ENCODE assay signal across 8 cellular contexts in the genomic region with DNA sequence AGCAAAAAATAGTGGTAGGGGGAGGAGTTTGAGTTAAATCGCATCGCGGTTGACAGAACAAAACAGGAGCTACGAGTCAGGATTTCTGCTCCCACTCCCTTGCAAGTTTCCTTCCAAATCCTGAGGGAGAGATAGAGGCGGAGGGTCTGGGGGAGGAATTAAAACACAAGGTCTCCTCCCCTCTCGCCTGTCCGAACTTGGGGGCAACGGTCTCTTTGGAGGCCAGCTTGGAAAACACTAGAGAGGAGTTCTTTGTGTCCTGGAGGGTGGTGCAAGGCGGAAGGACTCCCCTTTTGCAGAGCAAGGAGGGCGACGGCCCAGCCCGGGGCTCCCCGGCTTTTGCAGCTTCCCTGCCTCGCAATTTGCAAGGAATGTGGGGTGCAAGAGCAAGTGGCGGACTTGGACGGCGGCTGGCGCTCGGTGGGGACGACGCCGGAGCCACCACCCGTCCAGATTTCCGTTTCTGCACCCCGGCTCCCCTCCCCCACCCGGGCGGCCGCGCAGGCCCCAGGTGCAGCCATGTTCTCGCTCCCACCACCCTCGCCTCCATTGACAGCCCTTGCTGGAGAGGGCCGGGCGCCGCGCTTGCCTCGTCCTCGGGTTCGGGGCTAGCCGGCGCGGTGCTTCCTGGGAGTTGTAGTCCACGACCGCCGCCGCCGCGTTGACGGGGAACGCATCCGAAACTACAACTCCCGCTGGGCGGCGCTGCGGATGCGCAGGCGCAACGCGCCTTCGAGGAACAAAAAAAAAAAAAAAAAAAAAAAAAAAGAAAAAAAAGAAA. TPM values are rescaled to one million over a fixed set of nuclear protein-coding genes. Genes with fewer than 3 reads are reported as not detected.
DNase-seq lines count a peak whose midpoint lies in the region; ATAC-seq and TF ChIP-seq lines count a peak whose summit lies in the region.

No MANE protein-coding gene starts in this region.

- H3K27ac ChIP-seq in CD8-positive, alpha-beta T cell (ENCODE audit: low read depth, low read length) = peak overlapping the region; percentile 54
- H3K27ac ChIP-seq in duodenal mucosa (ENCODE audit: low read depth, low read length) = peak overlapping the region; percentile 93
- H3K27ac ChIP-seq in lower lobe of right lung = peak overlapping the region; percentile 99

- peak overlapping the region; percentile 64 to 80 for H3K9ac ChIP-seq in duodenal mucosa (ENCODE audit: low read depth in 1 of 2, low read length in 2 of 2)

- intact Hi-C loops in CD8-positive, alpha-beta T cell (cut with DNase I, micrococcal nuclease) = loop anchor here (2.0 to 10.0 kb wide), 7 partner anchors 204 to 1100 kb away; a partner anchor contains a TSS
- intact Hi-C loops in lower lobe of right lung (cut with DNase I) = no loop called here

- peak; percentile 95 to 99 (median 98) for DNase-seq in CD8-positive, alpha-beta T cell
- DNase-seq in HK-2 (ENCODE audit: unreplicated experiment) (peak; percentile 99), NCI-H82 (lab: John Stamatoyannopoulos, UW) (peak; percentile 99), lower lobe of right lung (peak; percentile 100)
- peak; percentile 99 for DNase-seq in activated CD4-positive, alpha-beta memory T cell treated with anti-CD3 and anti-CD28 coated beads, Interleukin-2, amount 10 ng/mL, durations not matched to agents 7 days and 5 days
- DNase-seq in stimulated activated CD4-positive, alpha-beta T cell treated with anti-CD3 and anti-CD28 coated beads, Interleukin-4, amount 100 ng/mL, for 48 hours (ENCODE audit: low read depth in 2 of 2) = peak; percentile 99

- H3K36me3 Mint-ChIP-seq in CD8-positive, alpha-beta T cell = peaks cover 9% of the 10 kb centered on the region
- peaks cover 19% of the 10 kb centered on the region for H3K36me3 Mint-ChIP-seq in activated CD4-positive, alpha-beta memory T cell treated with anti-CD3 and anti-CD28 coated beads, Interleukin-2, amount 10 ng/mL, durations not matched to agents 7 days and 5 days (ENCODE audit: low read depth)

- peak overlapping the region; percentile 88 for H3K4me3 Mint-ChIP-seq in CD8-positive, alpha-beta T cell
- peak overlapping the region; percentile 76 for H3K4me3 Mint-ChIP-seq in activated CD4-positive, alpha-beta memory T cell treated with anti-CD3 and anti-CD28 coated beads, Interleukin-2, amount 10 ng/mL, durations not matched to agents 7 days and 5 days

- POLR2A ChIA-PET in CD8-positive, alpha-beta T cell (lab: Charles Lee) = interaction anchor here (0.6 to 0.8 kb wide), 2 partner anchors 25 to 218 kb away, joined by 3 read pairs; no protein-coding TSS in a partner anchor
- POLR2A ChIA-PET in activated CD4-positive, alpha-beta memory T cell treated with anti-CD3 and anti-CD28 coated beads, Interleukin-2, amount 10 ng/mL, durations not matched to agents 7 days and 5 days (lab: Charles Lee) = interaction anchor here (0.7 to 1.8 kb wide), 5 partner anchors 10 to 810 kb away, joined by 3 to 7 read pairs (median 4); no protein-coding TSS in a partner anchor

- peaks cover 45% of the 10 kb centered on the region for H3K4me1 Mint-ChIP-seq in CD8-positive, alpha-beta T cell (ENCODE audit: low read depth)
- peaks cover 55% of the 10 kb centered on the region for H3K4me1 Mint-ChIP-seq in activated CD4-positive, alpha-beta memory T cell treated with anti-CD3 and anti-CD28 coated beads, Interleukin-2, amount 10 ng/mL, durations not matched to agents 7 days and 5 days

- peaks cover 33% of the 10 kb centered on the region for H3K4me1 ChIP-seq in CD8-positive, alpha-beta T cell (ENCODE audit: insufficient read depth, low read length)
- H3K4me1 ChIP-seq in duodenal mucosa (ENCODE audit: control insufficient read depth in 1 of 2, insufficient read depth in 2 of 2, low read length in 2 of 2) (peaks cover 24 to 51% of the 10 kb centered on the region in 2 donors), lower lobe of right lung (peaks cover 42% of the 10 kb centered on the region)

- no peaks in the 10 kb centered on the region for H3K36me3 ChIP-seq in CD8-positive, alpha-beta T cell (ENCODE audit: insufficient read depth, low read length)
- H3K36me3 ChIP-seq in duodenal mucosa (ENCODE audit: control insufficient read depth in 1 of 2, insufficient read depth in 2 of 2, low read length in 2 of 2) (no peaks in the 10 kb centered on the region), lower lobe of right lung (no peaks in the 10 kb centered on the region)

- H3K27me3 ChIP-seq in CD8-positive, alpha-beta T cell (ENCODE audit: insufficient read depth, low read length) = no peaks in the 10 kb centered on the region
- no peaks in the 10 kb centered on the region for H3K27me3 ChIP-seq in duodenal mucosa (ENCODE audit: control insufficient read depth in 1 of 2, insufficient read depth in 2 of 2, low read length in 2 of 2)
- H3K27me3 ChIP-seq in lower lobe of right lung (ENCODE audit: low read depth) = no peaks in the 10 kb centered on the region

- peak; percentile 74 for ATAC-seq in CD8-positive, alpha-beta T cell
- peak; percentile 52 for ATAC-seq in GM19452 (IDR thresholded peaks at IDR 0.05; ENCODE audit: unreplicated experiment)
- peak; percentile 93 to 94 for ATAC-seq in lower lobe of right lung

- no peaks in the 10 kb centered on the region for H3K27me3 Mint-ChIP-seq in CD8-positive, alpha-beta T cell (ENCODE audit: low read depth)
- H3K27me3 Mint-ChIP-seq in activated CD4-positive, alpha-beta memory T cell treated with anti-CD3 and anti-CD28 coated beads, Interleukin-2, amount 10 ng/mL, durations not matched to agents 7 days and 5 days = no peaks in the 10 kb centered on the region

- H3K4me3 ChIP-seq in CD8-positive, alpha-beta T cell (ENCODE audit: low read depth, low read length) = peak overlapping the region; percentile 88
- H3K4me3 ChIP-seq in duodenal mucosa (ENCODE audit: low read depth in 1 of 2, low read length in 2 of 2) = peak overlapping the region; percentile 75 to 88
- H3K4me3 ChIP-seq in lower lobe of right lung = peak overlapping the region; percentile 100

- no peaks in the 10 kb centered on the region for H3K9me3 Mint-ChIP-seq in CD8-positive, alpha-beta T cell
- H3K9me3 Mint-ChIP-seq in activated CD4-positive, alpha-beta memory T cell treated with anti-CD3 and anti-CD28 coated beads, Interleukin-2, amount 10 ng/mL, durations not matched to agents 7 days and 5 days = no peaks in the 10 kb centered on the region

- TF ChIP-seq CTCF in CD8-positive, alpha-beta T cell (IDR thresholded peaks at IDR 0.05) = no peak
- TF ChIP-seq CTCF in lower lobe of right lung (IDR thresholded peaks at IDR 0.05) = peak; percentile 24

- H3K27ac Mint-ChIP-seq in CD8-positive, alpha-beta T cell = peak overlapping the region; percentile 85
- H3K27ac Mint-ChIP-seq in activated CD4-positive, alpha-beta memory T cell treated with anti-CD3 and anti-CD28 coated beads, Interleukin-2, amount 10 ng/mL, durations not matched to agents 7 days and 5 days = peak overlapping the region; percentile 69

- CTCF ChIA-PET in CD8-positive, alpha-beta T cell (lab: Charles Lee) = interaction anchor here (0.7 kb wide), 1 partner anchor 30 kb away, joined by 3 read pairs; no protein-coding TSS in a partner anchor
- CTCF ChIA-PET in activated CD4-positive, alpha-beta memory T cell treated with anti-CD3 and anti-CD28 coated beads, Interleukin-2, amount 10 ng/mL, durations not matched to agents 7 days and 5 days (lab: Charles Lee) = interaction anchor here (0.6 to 1.2 kb wide), 4 partner anchors 9 to 250 kb away, joined by 3 to 6 read pairs (median 4); no protein-coding TSS in a partner anchor

- H3K9me3 ChIP-seq in CD8-positive, alpha-beta T cell (ENCODE audit: low read length) = no peaks in the 10 kb centered on the region
- H3K9me3 ChIP-seq in duodenal mucosa (ENCODE audit: control insufficient read depth in 1 of 2, low read length in 2 of 2) (no peaks in the 10 kb centered on the region), lower lobe of right lung (no peaks in the 10 kb centered on the region)

RNA-seq across cellular contexts. Expression of a gene that starts 0.4 kb away (rescaled TPM):
- total RNA-seq in CD8-positive, alpha-beta T cell = 100 to 1,000 TPM; 106 to 108 TPM
- total RNA-seq in activated CD4-positive, alpha-beta memory T cell treated with anti-CD3 and anti-CD28 coated beads, Interleukin-2, amount 10 ng/mL, durations not matched to agents 7 days and 5 days = 100 to 1,000 TPM; 143 to 145 TPM
- total RNA-seq in lower lobe of right lung = 214 TPM

Comparison
In these comparisons a context has a peak if more than half of its experiments do, and no peak if none do; other contexts are left out.
1. Peak in every context shown above with its lines: DNase-seq, ATAC-seq, H3K4me3 ChIP-seq and H3K27ac ChIP-seq.